ENCODE assay signal across 9 cellular contexts in genomic region chr2:216777637-216778273, GRCh38.
A peak's percentile ranks its signal among the peaks of the same experiment; 100 is the strongest.
DNase-seq lines count a peak whose midpoint lies in the region; ATAC-seq, FAIRE-seq and TF ChIP-seq lines count a peak whose summit lies in the region.
"Had no signal": no experiment of that assay in that cellular context is flagged by ENCODE, and none has a peak within 500 bp of the region (broad histone marks: within the 10 kb centered on the region; RNA-seq: fewer than 3 reads in every experiment).

No MANE protein-coding gene starts in this region.

- peaks cover 6% of the 10 kb centered on the region for H3K9me3 Mint-ChIP-seq in activated T-helper 17 cell treated with anti-CD3 and anti-CD28 coated beads, Interleukin-2, amount 50 U/mL, for 72 hours

- ATAC-seq in GM19467 (IDR thresholded peaks at IDR 0.05; ENCODE audit: unreplicated experiment): peak; percentile 98
- peak; percentile 91 for ATAC-seq in HG03439 (IDR thresholded peaks at IDR 0.05; ENCODE audit: unreplicated experiment)
- peak; percentile 73 for ATAC-seq in activated T-helper 17 cell treated with anti-CD3 and anti-CD28 coated beads, Interleukin-2, amount 50 U/mL, for 72 hours (replicated peaks)

- dilution Hi-C loops in keratinocyte (cut with MboI; ENCODE audit: extremely low pct_ligation_motif_present, low sequenced_read_pairs): no loop called here

- H4K20me1 ChIP-seq in keratinocyte (ENCODE audit: control insufficient read depth, extremely low read depth, insufficient read depth, low read length): no peaks in the 10 kb centered on the region
- H4K20me1 ChIP-seq: BLaER1 had no signal

- no peaks in the 10 kb centered on the region for H3K27me3 ChIP-seq in keratinocyte (ENCODE audit: control insufficient read depth, extremely low read depth, insufficient read depth, low read length)
- H3K27me3 ChIP-seq: BLaER1 had no signal

- peak; percentile 56 for DNase-seq in NCI-H2107 treated with DMSO at 0.1 percent for 48 hours (lab: John Stamatoyannopoulos, UW; ENCODE audit: unreplicated experiment)
- no peak for DNase-seq in NCI-H2107 (lab: John Stamatoyannopoulos, UW)
- peak; percentile 93 for DNase-seq in NCI-H510A treated with DMSO at 0.1 percent for 48 hours (lab: John Stamatoyannopoulos, UW)
- DNase-seq in keratinocyte (ENCODE audit: low read depth, low spot score): peak; percentile 72
- no peak for DNase-seq in DMS79 (lab: John Stamatoyannopoulos, UW)

- H3K27me3 Mint-ChIP-seq in activated T-helper 17 cell treated with anti-CD3 and anti-CD28 coated beads, Interleukin-2, amount 50 U/mL, for 72 hours: peaks cover 25% of the 10 kb centered on the region

- H3K4me3 ChIP-seq in keratinocyte (ENCODE audit: control insufficient read depth in 2 of 3, extremely low read depth in 1 of 3, insufficient read depth in 2 of 3, low read depth in 1 of 3, low read length in 3 of 3): no peak overlapping the region
- H3K4me3 ChIP-seq: BLaER1 had no signal

- TF ChIP-seq CTCF in keratinocyte (optimal IDR thresholded peaks at IDR 0.05 in 1 of 3, IDR thresholded peaks at IDR 0.05 in 1 of 3, conservative IDR thresholded peaks at IDR 0.05 in 1 of 3; ENCODE audit: extremely low read depth in 1 of 3, insufficient read depth in 2 of 3, low read length in 3 of 3): peak; percentile 95 to 100 (median 96)

- no peaks in the 10 kb centered on the region for H3K4me1 Mint-ChIP-seq in activated T-helper 17 cell treated with anti-CD3 and anti-CD28 coated beads, Interleukin-2, amount 50 U/mL, for 72 hours

- H3K9ac ChIP-seq in keratinocyte (ENCODE audit: control insufficient read depth, extremely low read depth, insufficient read depth, low read length): no peak overlapping the region
- H3K9ac ChIP-seq: BLaER1 had no signal

- no peak overlapping the region for H2AFZ ChIP-seq in keratinocyte (ENCODE audit: control insufficient read depth, low read length)

- no peak overlapping the region for H3K4me3 Mint-ChIP-seq in activated T-helper 17 cell treated with anti-CD3 and anti-CD28 coated beads, Interleukin-2, amount 50 U/mL, for 72 hours

- no peaks in the 10 kb centered on the region for H3K36me3 ChIP-seq in keratinocyte (ENCODE audit: control insufficient read depth in 2 of 2, extremely low read depth in 1 of 2, insufficient read depth in 2 of 2, low read length in 2 of 2)
- H3K36me3 ChIP-seq: BLaER1 had no signal

- no peak overlapping the region for H3K27ac ChIP-seq in keratinocyte (ENCODE audit: control insufficient read depth, insufficient read depth, low read length)
- H3K27ac ChIP-seq: BLaER1 had no signal

- no peaks in the 10 kb centered on the region for H3K9me3 ChIP-seq in keratinocyte (ENCODE audit: control insufficient read depth, low read depth, low read length)
- H3K9me3 ChIP-seq: BLaER1 had no signal

- no peaks in the 10 kb centered on the region for H3K79me2 ChIP-seq in keratinocyte (ENCODE audit: control insufficient read depth, insufficient read depth, low read length)

- no peaks in the 10 kb centered on the region for H3K9me1 ChIP-seq in keratinocyte (ENCODE audit: control insufficient read depth, extremely low read depth, insufficient read depth, low read length)

- no peak overlapping the region for H3K27ac Mint-ChIP-seq in activated T-helper 17 cell treated with anti-CD3 and anti-CD28 coated beads, Interleukin-2, amount 50 U/mL, for 72 hours

- no peak overlapping the region for H3K4me2 ChIP-seq in keratinocyte (ENCODE audit: control insufficient read depth, extremely low read depth, insufficient read depth, low read depth, low read length)
- H3K4me2 ChIP-seq: BLaER1 had no signal

- H3K4me1 ChIP-seq in keratinocyte (ENCODE audit: control insufficient read depth, extremely low read depth, insufficient read depth, low read length): no peaks in the 10 kb centered on the region

- peak; percentile 98 for FAIRE-seq in keratinocyte (lab: Jason Lieb, UNC)

- no peaks in the 10 kb centered on the region for H3K36me3 Mint-ChIP-seq in activated T-helper 17 cell treated with anti-CD3 and anti-CD28 coated beads, Interleukin-2, amount 50 U/mL, for 72 hours (ENCODE audit: low read depth)

Comparison
In these comparisons a context has a peak if more than half of its experiments do, and no peak if none do; other contexts are left out.
1. DNase-seq: peak in NCI-H2107 treated with DMSO at 0.1 percent for 48 hours (single experiment), NCI-H510A treated with DMSO at 0.1 percent for 48 hours (single experiment) and keratinocyte (single experiment); none in NCI-H2107 (single experiment) and DMS79 (single experiment).
2. Peak in every context shown above with its lines, with median percentiles within 50 percentile points of each other: ATAC-seq.